8 cellular contexts compared by ENCODE assay signal in the genomic region with DNA sequence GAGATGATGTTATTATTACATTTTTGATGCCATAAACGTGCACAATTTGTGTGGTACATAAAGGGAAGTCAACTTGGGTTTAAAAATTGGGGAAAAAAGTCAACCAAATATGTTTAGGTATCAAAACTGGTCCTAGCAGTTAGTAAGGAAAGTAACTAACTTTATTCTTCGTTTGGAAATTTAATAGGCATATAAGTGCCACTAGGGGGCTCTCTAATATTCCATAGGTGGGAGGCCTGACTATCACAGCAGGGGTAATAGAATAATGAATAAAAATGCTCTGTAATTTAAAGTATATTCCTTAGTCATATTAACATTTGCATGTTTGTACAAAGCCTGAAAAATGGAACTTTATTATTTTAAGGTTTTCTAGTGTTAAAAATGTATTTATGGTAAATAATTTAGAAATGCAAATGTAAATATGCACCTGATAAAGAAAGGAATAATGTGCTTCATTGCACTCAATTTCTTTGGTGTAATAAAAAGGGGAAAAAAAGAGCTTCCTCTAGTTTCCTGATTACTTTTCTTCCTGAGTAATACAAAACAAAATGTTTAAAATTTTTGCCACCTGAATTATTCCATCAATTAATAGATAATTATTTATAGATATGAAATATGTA.
DNase-seq lines count a peak whose midpoint lies in the region; ATAC-seq, FAIRE-seq and TF ChIP-seq lines count a peak whose summit lies in the region.

No MANE protein-coding gene starts in this region.

- H3K27me3 ChIP-seq in cardiac muscle cell = no peaks in the 10 kb centered on the region

- FAIRE-seq in H54 (lab: Jason Lieb, UNC) = no peak

- H3K27ac Mint-ChIP-seq in brain (no peak overlapping the region), mesothelial cell of epicardium (no peak overlapping the region)

- TF ChIP-seq CTCF in cardiac muscle cell (IDR thresholded peaks at IDR 0.05; ENCODE audit: low read depth, low read length) (peak; percentile 69), brain (conservative IDR thresholded peaks at IDR 0.05) (peak; percentile 83 to 89), mesothelial cell of epicardium (IDR thresholded peaks at IDR 0.05; ENCODE audit: unreplicated experiment) (peak; percentile 93)

- peaks cover 14% of the 10 kb centered on the region for H3K4me1 ChIP-seq in cardiac muscle cell (ENCODE audit: low read depth)

- no peaks in the 10 kb centered on the region for H3K36me3 ChIP-seq in cardiac muscle cell

- no peaks in the 10 kb centered on the region for H3K9me3 ChIP-seq in cardiac muscle cell (ENCODE audit: low read depth)

- DNase-seq in cardiac muscle cell (ENCODE audit: low read depth in 1 of 2, low spot score in 1 of 2) = peak; percentile 46 to 77
- no peak for DNase-seq in Right ventricle myocardium inferior (ENCODE audit: missing footprints)
- peak; percentile 39 for DNase-seq in HCEC 1CT
- peak; percentile 51 for DNase-seq in NCI-H2171 treated with DMSO at 0.1 percent for 48 hours (lab: John Stamatoyannopoulos, UW)
- DNase-seq in mesothelial cell of epicardium (ENCODE audit: low spot score in 2 of 2, unreplicated experiment in 2 of 2) = no peak
- DNase-seq in H54 (ENCODE audit: insufficient read length, low spot score) = no peak
- no peak for DNase-seq in stimulated activated naive CD4-positive, alpha-beta T cell treated with Interleukin-2 at 50 U/mL for 16 hours (lab: John Stamatoyannopoulos, UW)

- no peaks in the 10 kb centered on the region for H3K4me1 Mint-ChIP-seq in brain
- no peaks in the 10 kb centered on the region for H3K4me1 Mint-ChIP-seq in mesothelial cell of epicardium

- H3K4me3 ChIP-seq in cardiac muscle cell = no peak overlapping the region

- H3K36me3 Mint-ChIP-seq in brain (no peaks in the 10 kb centered on the region), mesothelial cell of epicardium (no peaks in the 10 kb centered on the region)

- H3K9me3 Mint-ChIP-seq in brain = no peaks in the 10 kb centered on the region
- H3K9me3 Mint-ChIP-seq in mesothelial cell of epicardium = no peaks in the 10 kb centered on the region

- no peak overlapping the region for H3K27ac ChIP-seq in cardiac muscle cell

- no peak for TF ChIP-seq POLR2A in H54 (IDR thresholded peaks at IDR 0.05; ENCODE audit: low read depth, low read length)

- intact Hi-C loops in Right ventricle myocardium inferior (cut with DNase I) = no loop called here

- H3K4me3 Mint-ChIP-seq in brain (no peak overlapping the region), mesothelial cell of epicardium (no peak overlapping the region)

- ATAC-seq in Right ventricle myocardium inferior = no peak

- H3K27me3 Mint-ChIP-seq in brain (peaks cover 6% of the 10 kb centered on the region), mesothelial cell of epicardium (ENCODE audit: low read depth) (no peaks in the 10 kb centered on the region)

Comparison
In these comparisons a context has a peak if more than half of its experiments do, and no peak if none do; other contexts are left out.
1. DNase-seq: peak in cardiac muscle cell (2 of 2), HCEC 1CT (single experiment) and NCI-H2171 treated with DMSO at 0.1 percent for 48 hours (single experiment); none in Right ventricle myocardium inferior (single experiment), mesothelial cell of epicardium (0 of 2), H54 (single experiment) and stimulated activated naive CD4-positive, alpha-beta T cell treated with Interleukin-2 at 50 U/mL for 16 hours (single experiment).
2. Peak in every context shown above with its lines, with median percentiles within 50 percentile points of each other: CTCF ChIP-seq.